ENCODE assay signal across 40 cellular contexts in the genomic region with DNA sequence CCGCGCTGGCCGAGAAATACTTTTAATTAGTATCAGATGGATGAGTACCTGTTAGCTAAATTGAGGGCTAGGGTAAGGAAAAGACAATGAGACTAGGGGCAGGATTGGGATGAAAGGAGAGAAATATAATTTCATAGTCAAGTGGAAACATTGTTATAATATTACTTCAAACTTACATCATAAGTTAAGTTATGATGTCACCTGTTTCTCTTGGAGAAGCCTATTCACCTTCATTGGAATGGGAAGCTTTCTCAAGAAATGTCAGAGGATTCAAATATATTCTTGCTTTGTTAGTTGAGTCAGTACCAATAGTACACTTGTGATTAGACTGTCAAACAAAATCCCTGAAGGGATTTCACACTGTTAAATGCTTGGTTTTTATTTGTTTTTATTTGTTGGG.
"Had no signal": no experiment of that assay in that cellular context is flagged by ENCODE, and none has a peak within 500 bp of the region (broad histone marks: within the 10 kb centered on the region; RNA-seq: fewer than 3 reads in every experiment).

No MANE protein-coding gene starts in this region.

- H3K4me3 ChIP-seq: adrenal gland, ascending aorta, body of pancreas, breast epithelium, cardiac muscle cell had no signal

- H3K27ac Mint-ChIP-seq: activated naive CD4-positive, alpha-beta T cell treated with anti-CD3 and anti-CD28 coated beads for 36 hours; activated naive CD4-positive, alpha-beta T cell treated with anti-CD3 and anti-CD28 coated beads, Interleukin-2, amount 10 ng/mL, durations not matched to agents 7 days and 5 days; activated naive CD4-positive, alpha-beta T cell treated with anti-CD3 and anti-CD28 coated beads, Interleukin-2, amount 50 U/mL, for 24 hours; activated naive CD8-positive, alpha-beta T cell; activated naive CD8-positive, alpha-beta T cell treated with anti-CD3 and anti-CD28 coated beads for 36 hours; activated naive CD8-positive, alpha-beta T cell treated with anti-CD3 and anti-CD28 coated beads, Interleukin-2, amount 10 ng/mL, durations not matched to agents 7 days and 5 days; activated naive CD8-positive, alpha-beta T cell treated with anti-CD3 and anti-CD28 coated beads, Interleukin-2, amount 50 U/mL, for 24 hours; activated T-cell treated with anti-CD3 and anti-CD28 coated beads, Interleukin-2, amount 50 U/mL, for 24 hours; activated T-cell treated with anti-CD3 and anti-CD28 coated beads, Interleukin-2, amount 50 U/mL, for 72 hours; activated T-helper 1 cell treated with anti-CD3 and anti-CD28 coated beads, Interleukin-12 subunit alpha, Interleukin-12 subunit beta, Interleukin-2, Interleukin-4 antibody, amounts not matched to agents 30 ng/mL and 10 ng/mL and 1 ng/mL, durations not matched to agents 14 hours and 24 hours and 36 hours; activated T-helper 17 cell treated with anti-CD3 and anti-CD28 coated beads, Interleukin-2, amount 50 U/mL, for 72 hours; activated T-helper 2 cell treated with anti-CD3 and anti-CD28 coated beads, Interferon-gamma antibody, Interleukin-2, Interleukin-4, amounts not matched to agents 10 μg/mL and 5 μg/mL and 100 μg/mL, durations not matched to agents 14 hours and 24 hours and 36 hours had no signal

- H3K27ac ChIP-seq: adrenal gland, ascending aorta, body of pancreas, brain microvascular endothelial cell, breast epithelium, cardiac muscle cell had no signal

- H3K4me1 ChIP-seq: adrenal gland, body of pancreas, breast epithelium had no signal

- DNase-seq: activated effector memory CD4-positive, alpha-beta T cell treated with anti-CD3 and anti-CD28 coated beads, Interleukin-2, amount 50 U/mL, for 16 hours; activated effector memory CD4-positive, alpha-beta T cell treated with Interleukin-2 at 50 U/mL for 16 hours; activated gamma-delta T cell; activated gamma-delta T cell treated with Interleukin-2 at 50 U/mL for 16 hours; activated naive CD4-positive, alpha-beta T cell; activated naive CD4-positive, alpha-beta T cell treated with anti-CD3 and anti-CD28 coated beads for 36 hours; activated naive CD4-positive, alpha-beta T cell treated with anti-CD3 and anti-CD28 coated beads, Interleukin-2, amount 10 ng/mL, durations not matched to agents 7 days and 5 days; activated naive CD4-positive, alpha-beta T cell treated with anti-CD3 and anti-CD28 coated beads, Interleukin-2, amount 50 U/mL, for 16 hours; activated naive CD4-positive, alpha-beta T cell treated with Interleukin-2 at 50 U/mL for 16 hours; activated naive CD8-positive, alpha-beta T cell treated with anti-CD3 and anti-CD28 coated beads for 36 hours; activated naive CD8-positive, alpha-beta T cell treated with anti-CD3 and anti-CD28 coated beads, Interleukin-2, amount 10 ng/mL, durations not matched to agents 7 days and 5 days; activated naive CD8-positive, alpha-beta T cell treated with anti-CD3 and anti-CD28 coated beads, Interleukin-2, amount 50 U/mL, for 24 hours; activated T-cell treated with anti-CD3 and anti-CD28 coated beads, Interleukin-2, amount 50 U/mL, for 1 hour; activated T-cell treated with anti-CD3 and anti-CD28 coated beads, Interleukin-2, amount 50 U/mL, for 24 hours; activated T-cell treated with anti-CD3 and anti-CD28 coated beads, Interleukin-2, amount 50 U/mL, for 4 hours; activated T-cell treated with anti-CD3 and anti-CD28 coated beads, Interleukin-2, amount 50 U/mL, for 48 hours; activated T-cell treated with anti-CD3 and anti-CD28 coated beads, Interleukin-2, amount 50 U/mL, for 72 hours; adrenal gland; amniotic stem cell; amygdala; anterior cingulate cortex; aorta; body of pancreas; brain microvascular endothelial cell; caudate nucleus; central memory CD4-positive, alpha-beta T cell; cerebellar nuclear complex had no signal

- H3K36me3 Mint-ChIP-seq: activated naive CD4-positive, alpha-beta T cell treated with anti-CD3 and anti-CD28 coated beads, Interleukin-2, amount 10 ng/mL, durations not matched to agents 7 days and 5 days had no signal

- H3K9me3 ChIP-seq: adrenal gland, body of pancreas had no signal

- ATAC-seq: activated naive CD4-positive, alpha-beta T cell treated with anti-CD3 and anti-CD28 coated beads, Interleukin-2, amount 50 U/mL, for 72 hours; activated naive CD8-positive, alpha-beta T cell treated with anti-CD3 and anti-CD28 coated beads, Interleukin-2, amount 50 U/mL, for 24 hours; activated T-cell treated with anti-CD3 and anti-CD28 coated beads, Interleukin-2, amount 50 U/mL, for 4 hours; activated T-cell treated with anti-CD3 and anti-CD28 coated beads, Interleukin-2, amount 50 U/mL, for 72 hours; activated T-helper 17 cell treated with anti-CD3 and anti-CD28 coated beads, Interleukin-2, amount 50 U/mL, for 72 hours; body of pancreas had no signal

- H3K36me3 ChIP-seq: adrenal gland, brain microvascular endothelial cell, breast epithelium, cardiac muscle cell had no signal

- H3K4me3 Mint-ChIP-seq: activated naive CD4-positive, alpha-beta T cell treated with anti-CD3 and anti-CD28 coated beads for 36 hours; activated naive CD4-positive, alpha-beta T cell treated with anti-CD3 and anti-CD28 coated beads, Interleukin-2, amount 10 ng/mL, durations not matched to agents 7 days and 5 days; activated naive CD4-positive, alpha-beta T cell treated with anti-CD3 and anti-CD28 coated beads, Interleukin-2, amount 50 U/mL, for 24 hours; activated naive CD8-positive, alpha-beta T cell; activated naive CD8-positive, alpha-beta T cell treated with anti-CD3 and anti-CD28 coated beads for 36 hours; activated naive CD8-positive, alpha-beta T cell treated with anti-CD3 and anti-CD28 coated beads, Interleukin-2, amount 10 ng/mL, durations not matched to agents 7 days and 5 days; activated naive CD8-positive, alpha-beta T cell treated with anti-CD3 and anti-CD28 coated beads, Interleukin-2, amount 50 U/mL, for 24 hours; activated T-cell treated with anti-CD3 and anti-CD28 coated beads, Interleukin-2, amount 50 U/mL, for 24 hours; activated T-cell treated with anti-CD3 and anti-CD28 coated beads, Interleukin-2, amount 50 U/mL, for 4 hours; activated T-cell treated with anti-CD3 and anti-CD28 coated beads, Interleukin-2, amount 50 U/mL, for 72 hours; activated T-helper 1 cell treated with anti-CD3 and anti-CD28 coated beads, Interleukin-12 subunit alpha, Interleukin-12 subunit beta, Interleukin-2, Interleukin-4 antibody, amounts not matched to agents 30 ng/mL and 10 ng/mL and 1 ng/mL, durations not matched to agents 14 hours and 24 hours and 36 hours; activated T-helper 17 cell treated with anti-CD3 and anti-CD28 coated beads, Interleukin-2, amount 50 U/mL, for 72 hours; brain; central memory CD8-positive, alpha-beta T cell had no signal

- H3K4me1 Mint-ChIP-seq: activated naive CD4-positive, alpha-beta T cell treated with anti-CD3 and anti-CD28 coated beads, Interleukin-2, amount 10 ng/mL, durations not matched to agents 7 days and 5 days; activated naive CD4-positive, alpha-beta T cell treated with anti-CD3 and anti-CD28 coated beads, Interleukin-2, amount 50 U/mL, for 24 hours; activated naive CD8-positive, alpha-beta T cell treated with anti-CD3 and anti-CD28 coated beads for 36 hours; activated naive CD8-positive, alpha-beta T cell treated with anti-CD3 and anti-CD28 coated beads, Interleukin-2, amount 10 ng/mL, durations not matched to agents 7 days and 5 days; activated naive CD8-positive, alpha-beta T cell treated with anti-CD3 and anti-CD28 coated beads, Interleukin-2, amount 50 U/mL, for 24 hours; activated T-helper 17 cell treated with anti-CD3 and anti-CD28 coated beads, Interleukin-2, amount 50 U/mL, for 72 hours; central memory CD8-positive, alpha-beta T cell had no signal

- FAIRE-seq: astrocyte, bronchial epithelial cell had no signal

- H3K27me3 Mint-ChIP-seq: activated naive CD4-positive, alpha-beta T cell treated with anti-CD3 and anti-CD28 coated beads, Interleukin-2, amount 10 ng/mL, durations not matched to agents 7 days and 5 days; activated naive CD4-positive, alpha-beta T cell treated with anti-CD3 and anti-CD28 coated beads, Interleukin-2, amount 50 U/mL, for 24 hours; activated naive CD8-positive, alpha-beta T cell; activated naive CD8-positive, alpha-beta T cell treated with anti-CD3 and anti-CD28 coated beads for 36 hours; activated naive CD8-positive, alpha-beta T cell treated with anti-CD3 and anti-CD28 coated beads, Interleukin-2, amount 10 ng/mL, durations not matched to agents 7 days and 5 days; activated naive CD8-positive, alpha-beta T cell treated with anti-CD3 and anti-CD28 coated beads, Interleukin-2, amount 50 U/mL, for 24 hours; activated T-cell treated with anti-CD3 and anti-CD28 coated beads, Interleukin-2, amount 50 U/mL, for 24 hours; activated T-helper 17 cell treated with anti-CD3 and anti-CD28 coated beads, Interleukin-2, amount 50 U/mL, for 72 hours; brain; central memory CD8-positive, alpha-beta T cell had no signal

- H3K27me3 ChIP-seq: adrenal gland, ascending aorta, body of pancreas, brain microvascular endothelial cell, breast epithelium, cardiac muscle cell had no signal
